23 cellular contexts compared by ENCODE assay signal in the genomic region with DNA sequence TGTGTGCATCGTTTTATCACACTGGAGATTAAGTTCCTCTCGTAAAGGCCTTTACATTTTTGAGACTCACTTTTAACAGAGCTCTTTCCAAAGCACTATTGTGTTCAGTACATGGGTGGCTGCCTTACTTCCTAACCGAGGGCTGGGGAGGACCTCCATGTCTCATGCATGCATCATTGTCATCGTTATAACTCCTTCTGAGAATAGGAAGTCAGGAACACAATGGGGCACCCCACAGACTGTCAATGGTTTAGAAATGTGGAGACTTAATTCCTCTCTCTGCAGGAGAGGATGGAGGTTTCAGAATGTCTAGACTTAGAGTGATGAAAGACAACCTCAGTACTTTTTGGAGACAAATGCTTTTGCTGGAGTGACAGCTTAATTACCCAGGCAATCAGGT.
DNase-seq lines count a peak whose midpoint lies in the region; ATAC-seq, FAIRE-seq and TF ChIP-seq lines count a peak whose summit lies in the region.
"Had no signal": no experiment of that assay in that cellular context is flagged by ENCODE, and none has a peak within 500 bp of the region (broad histone marks: within the 10 kb centered on the region; RNA-seq: fewer than 3 reads in every experiment).

No MANE protein-coding gene starts in this region.

- TF ChIP-seq RAD21 in neural cell (conservative IDR thresholded peaks at IDR 0.05): no peak

- H3K9me2 ChIP-seq in neural cell (ENCODE audit: insufficient read depth, low read length): no peaks in the 10 kb centered on the region
- H3K9me2 ChIP-seq: SK-N-SH had no signal

- no peak overlapping the region for H3K4me3 Mint-ChIP-seq in astrocyte (ENCODE audit: unreplicated experiment)
- H3K4me3 Mint-ChIP-seq in activated CD4-positive, alpha-beta T cell treated with anti-CD3 and anti-CD28 coated beads, Interleukin-2, amount 10 ng/mL, durations not matched to agents 24 days and 14 days: no peak overlapping the region
- H3K4me3 Mint-ChIP-seq: CD4-positive, CD25-positive, alpha-beta regulatory T cell had no signal

- H3K36me3 ChIP-seq in astrocyte (ENCODE audit: insufficient read depth, low read length): no peaks in the 10 kb centered on the region
- no peaks in the 10 kb centered on the region for H3K36me3 ChIP-seq in neural cell (ENCODE audit: insufficient read depth, low read length)
- no peaks in the 10 kb centered on the region for H3K36me3 ChIP-seq in right lobe of liver
- H3K36me3 ChIP-seq: BLaER1 had no signal

- no peaks in the 10 kb centered on the region for H3K9me3 ChIP-seq in astrocyte (ENCODE audit: insufficient read depth, low read depth, low read length)
- no peaks in the 10 kb centered on the region for H3K9me3 ChIP-seq in neural cell (ENCODE audit: low read length)
- no peaks in the 10 kb centered on the region for H3K9me3 ChIP-seq in right lobe of liver
- H3K9me3 ChIP-seq: BLaER1, SK-N-SH had no signal

- H3K4me1 ChIP-seq in astrocyte (ENCODE audit: insufficient read depth, low read length): no peaks in the 10 kb centered on the region
- no peaks in the 10 kb centered on the region for H3K4me1 ChIP-seq in right lobe of liver
- H3K4me1 ChIP-seq: BLaER1 had no signal

- H3K27me3 ChIP-seq in astrocyte (ENCODE audit: insufficient read depth, low read length) (no peaks in the 10 kb centered on the region), neural cell (ENCODE audit: insufficient read depth, low read depth, low read length) (no peaks in the 10 kb centered on the region), right lobe of liver (no peaks in the 10 kb centered on the region)
- H3K27me3 ChIP-seq: BLaER1 had no signal

- FAIRE-seq in astrocyte (lab: Jason Lieb, UNC): no peak
- FAIRE-seq: D721Med, G401.6, GM12878, K562 had no signal

- H2AFZ ChIP-seq in astrocyte (ENCODE audit: low read depth, low read length) (no peak overlapping the region), neural cell (ENCODE audit: low read depth, low read length) (no peak overlapping the region)

- H3K9ac ChIP-seq in astrocyte (ENCODE audit: low read length) (no peak overlapping the region), neural cell (ENCODE audit: low read length) (no peak overlapping the region)
- H3K9ac ChIP-seq: BLaER1, SK-N-SH had no signal

- H3K79me2 ChIP-seq in astrocyte (ENCODE audit: insufficient read depth, low read length) (no peaks in the 10 kb centered on the region), neural cell (replicated peaks; ENCODE audit: insufficient read depth, low read length) (no peaks in the 10 kb centered on the region)

- H3K27ac ChIP-seq in astrocyte (ENCODE audit: low read depth, low read length) (no peak overlapping the region), neural cell (ENCODE audit: low read length) (peak overlapping the region; percentile 33), right lobe of liver (no peak overlapping the region)
- H3K27ac ChIP-seq: BLaER1 had no signal

- H3K4me3 ChIP-seq in astrocyte (ENCODE audit: insufficient read depth, low read depth, low read length) (no peak overlapping the region), neural cell (ENCODE audit: low read length) (no peak overlapping the region), right lobe of liver (no peak overlapping the region)
- H3K4me3 ChIP-seq: BLaER1, GM12878, K562 had no signal

- no peaks in the 10 kb centered on the region for H3K9me3 Mint-ChIP-seq in astrocyte (ENCODE audit: unreplicated experiment)
- H3K9me3 Mint-ChIP-seq in activated CD4-positive, alpha-beta T cell treated with anti-CD3 and anti-CD28 coated beads, Interleukin-2, amount 10 ng/mL, durations not matched to agents 24 days and 14 days: no peaks in the 10 kb centered on the region

- intact Hi-C loops in right lobe of liver (cut with DNase I): no loop called here
- intact Hi-C loops in activated CD4-positive, alpha-beta T cell treated with anti-CD3 and anti-CD28 coated beads, Interleukin-2, amount 10 ng/mL, durations not matched to agents 24 days and 14 days (cut with micrococcal nuclease): no loop called here

- H3K27me3 Mint-ChIP-seq in astrocyte (ENCODE audit: low read depth, unreplicated experiment): no peaks in the 10 kb centered on the region
- H3K27me3 Mint-ChIP-seq in activated CD4-positive, alpha-beta T cell treated with anti-CD3 and anti-CD28 coated beads, Interleukin-2, amount 10 ng/mL, durations not matched to agents 24 days and 14 days: peaks cover 21% of the 10 kb centered on the region

- TF ChIP-seq POLR2A in right lobe of liver (IDR thresholded peaks at IDR 0.05): no peak

- peaks cover 18% of the 10 kb centered on the region for H3K4me1 Mint-ChIP-seq in astrocyte (ENCODE audit: low read depth, unreplicated experiment)
- H3K4me1 Mint-ChIP-seq in activated CD4-positive, alpha-beta T cell treated with anti-CD3 and anti-CD28 coated beads, Interleukin-2, amount 10 ng/mL, durations not matched to agents 24 days and 14 days: no peaks in the 10 kb centered on the region
- H3K4me1 Mint-ChIP-seq: CD4-positive, CD25-positive, alpha-beta regulatory T cell had no signal

- H3K36me3 Mint-ChIP-seq in astrocyte (ENCODE audit: low read depth, unreplicated experiment): no peaks in the 10 kb centered on the region
- no peaks in the 10 kb centered on the region for H3K36me3 Mint-ChIP-seq in activated CD4-positive, alpha-beta T cell treated with anti-CD3 and anti-CD28 coated beads, Interleukin-2, amount 10 ng/mL, durations not matched to agents 24 days and 14 days (ENCODE audit: low read depth)
- H3K36me3 Mint-ChIP-seq: CD4-positive, CD25-positive, alpha-beta regulatory T cell had no signal

- DNase-seq in ELR (ENCODE audit: low read depth) (peak; percentile 62), MV-4-11 (lab: John Stamatoyannopoulos, UW) (peak; percentile 13), astrocyte (ENCODE audit: low read depth) (no peak), right lobe of liver (no peak)
- no peak for DNase-seq in stimulated activated CD4-positive, alpha-beta T cell treated with anti-CD3 and anti-CD28 coated beads, Interleukin-15, amount 100 ng/mL, for 24 hours
- DNase-seq in activated CD4-positive, alpha-beta T cell treated with anti-CD3 and anti-CD28 coated beads, Interleukin-2, amount 10 ng/mL, durations not matched to agents 24 days and 14 days: no peak
- DNase-seq: 8988T; CD4-positive, CD25-positive, alpha-beta regulatory T cell; Kasumi-1; NCI-H1105 treated with DMSO at 0.1 percent for 48 hours; NCI-H2029 treated with DMSO at 0.1 percent for 48 hours; NCI-H526 treated with DMSO at 0.1 percent for 48 hours; SIG-M5; SK-N-SH; SW 1271 had no signal

- TF ChIP-seq CTCF in astrocyte (IDR thresholded peaks at IDR 0.05; ENCODE audit: insufficient read depth, low read depth, low read length) (no peak), neural cell (IDR thresholded peaks at IDR 0.05; ENCODE audit: poor library complexity, severe bottlenecking) (no peak), right lobe of liver (IDR thresholded peaks at IDR 0.05) (no peak)

- ATAC-seq in right lobe of liver (no peak), GM21717 (IDR thresholded peaks at IDR 0.05; ENCODE audit: unreplicated experiment) (no peak)
- ATAC-seq: GM12878, K562, Panc1 had no signal

- TF ChIP-seq EP300 in neural cell (conservative IDR thresholded peaks at IDR 0.05; ENCODE audit: poor library complexity, severe bottlenecking): peak; percentile 41

- no peaks in the 10 kb centered on the region for H4K20me1 ChIP-seq in astrocyte (ENCODE audit: insufficient read depth, low read length)
- no peaks in the 10 kb centered on the region for H4K20me1 ChIP-seq in neural cell (ENCODE audit: insufficient read depth)
- H4K20me1 ChIP-seq: BLaER1 had no signal

- peaks cover 5% of the 10 kb centered on the region for H3F3A ChIP-seq in neural cell (ENCODE audit: insufficient read depth, low read length, poor library complexity, severe bottlenecking)

- H3K27ac Mint-ChIP-seq in astrocyte (ENCODE audit: unreplicated experiment): peak overlapping the region; percentile 6
- H3K27ac Mint-ChIP-seq in activated CD4-positive, alpha-beta T cell treated with anti-CD3 and anti-CD28 coated beads, Interleukin-2, amount 10 ng/mL, durations not matched to agents 24 days and 14 days: no peak overlapping the region
- H3K27ac Mint-ChIP-seq: CD4-positive, CD25-positive, alpha-beta regulatory T cell had no signal

- 74% methylated on average over 4 of the region's 4 CpGs for whole genome bisulfite sequencing in right lobe of liver (ENCODE audit: insufficient coverage, low coverage, low lambda C conversion rate, missing lambda C conversion rate)

- H3K4me2 ChIP-seq in astrocyte (ENCODE audit: low read length) (no peak overlapping the region), neural cell (ENCODE audit: low read length) (no peak overlapping the region)
- H3K4me2 ChIP-seq: BLaER1, SK-N-SH had no signal

TF ChIP-seq in neural cell, 6 proteins besides CTCF, POLR2A, EP300 and RAD21:
- TF ChIP-seq SMC3 (conservative IDR thresholded peaks at IDR 0.05; ENCODE audit: poor library complexity) (no peak), POLR2AphosphoS5 (IDR thresholded peaks at IDR 0.05) (no peak), TAF1 (IDR thresholded peaks at IDR 0.05; ENCODE audit: low read depth) (no peak), MXI1 (conservative IDR thresholded peaks at IDR 0.05; ENCODE audit: poor library complexity, severe bottlenecking) (no peak), EZH2 (IDR thresholded peaks at IDR 0.05; ENCODE audit: borderline replicate concordance, insufficient read depth, low read length, poor library complexity, severe bottlenecking) (no peak)
- TF ChIP-seq, protein P1, sequence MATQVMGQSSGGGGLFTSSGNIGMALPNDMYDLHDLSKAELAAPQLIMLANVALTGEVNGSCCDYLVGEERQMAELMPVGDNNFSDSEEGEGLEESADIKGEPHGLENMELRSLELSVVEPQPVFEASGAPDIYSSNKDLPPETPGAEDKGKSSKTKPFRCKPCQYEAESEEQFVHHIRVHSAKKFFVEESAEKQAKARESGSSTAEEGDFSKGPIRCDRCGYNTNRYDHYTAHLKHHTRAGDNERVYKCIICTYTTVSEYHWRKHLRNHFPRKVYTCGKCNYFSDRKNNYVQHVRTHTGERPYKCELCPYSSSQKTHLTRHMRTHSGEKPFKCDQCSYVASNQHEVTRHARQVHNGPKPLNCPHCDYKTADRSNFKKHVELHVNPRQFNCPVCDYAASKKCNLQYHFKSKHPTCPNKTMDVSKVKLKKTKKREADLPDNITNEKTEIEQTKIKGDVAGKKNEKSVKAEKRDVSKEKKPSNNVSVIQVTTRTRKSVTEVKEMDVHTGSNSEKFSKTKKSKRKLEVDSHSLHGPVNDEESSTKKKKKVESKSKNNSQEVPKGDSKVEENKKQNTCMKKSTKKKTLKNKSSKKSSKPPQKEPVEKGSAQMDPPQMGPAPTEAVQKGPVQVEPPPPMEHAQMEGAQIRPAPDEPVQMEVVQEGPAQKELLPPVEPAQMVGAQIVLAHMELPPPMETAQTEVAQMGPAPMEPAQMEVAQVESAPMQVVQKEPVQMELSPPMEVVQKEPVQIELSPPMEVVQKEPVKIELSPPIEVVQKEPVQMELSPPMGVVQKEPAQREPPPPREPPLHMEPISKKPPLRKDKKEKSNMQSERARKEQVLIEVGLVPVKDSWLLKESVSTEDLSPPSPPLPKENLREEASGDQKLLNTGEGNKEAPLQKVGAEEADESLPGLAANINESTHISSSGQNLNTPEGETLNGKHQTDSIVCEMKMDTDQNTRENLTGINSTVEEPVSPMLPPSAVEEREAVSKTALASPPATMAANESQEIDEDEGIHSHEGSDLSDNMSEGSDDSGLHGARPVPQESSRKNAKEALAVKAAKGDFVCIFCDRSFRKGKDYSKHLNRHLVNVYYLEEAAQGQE (IDR thresholded peaks at IDR 0.05; ENCODE audit: borderline replicate concordance): no peak

Comparison
In these comparisons a context has a peak if more than half of its experiments do, and no peak if none do; other contexts are left out.
1. DNase-seq: peak in ELR (single experiment) and MV-4-11 (single experiment); none in astrocyte (single experiment), right lobe of liver (0 of 3), stimulated activated CD4-positive, alpha-beta T cell treated with anti-CD3 and anti-CD28 coated beads, Interleukin-15, amount 100 ng/mL, for 24 hours (single experiment) and activated CD4-positive, alpha-beta T cell treated with anti-CD3 and anti-CD28 coated beads, Interleukin-2, amount 10 ng/mL, durations not matched to agents 24 days and 14 days (single experiment).